In genomic region chr11:3165916-3166267, GRCh38 we compare ENCODE assay signal across 12 cellular contexts. TPM values are rescaled to one million over a fixed set of nuclear protein-coding genes. Genes with fewer than 3 reads are reported as not detected.
DNase-seq lines count a peak whose midpoint lies in the region; ATAC-seq and TF ChIP-seq lines count a peak whose summit lies in the region.
"Had no signal": no experiment of that assay in that cellular context is flagged by ENCODE, and none has a peak within 500 bp of the region (broad histone marks: within the 10 kb centered on the region; RNA-seq: fewer than 3 reads in every experiment).

No MANE protein-coding gene starts in this region.

- H3K36me3 ChIP-seq in muscle layer of colon (ENCODE audit: insufficient read depth, low read length) (no peaks in the 10 kb centered on the region), vagina (no peaks in the 10 kb centered on the region)
- H3K36me3 ChIP-seq: heart left ventricle, neutrophil had no signal

- DNase-seq in left cardiac atrium (peak; percentile 19), left ventricle myocardium superior (no peak), vagina (ENCODE audit: extremely low spot score in 2 of 2) (no peak), amniotic stem cell (lab: John Stamatoyannopoulos, UW) (no peak), NCI-H1105 treated with DMSO at 0.1 percent for 48 hours (lab: John Stamatoyannopoulos, UW) (no peak)
- DNase-seq: cortex of kidney had no signal

- no peak for TF ChIP-seq CTCF in vagina (IDR thresholded peaks at IDR 0.05)

- H3K4me1 Mint-ChIP-seq in activated T-helper 17 cell treated with anti-CD3 and anti-CD28 coated beads, Interleukin-2, amount 50 U/mL, for 72 hours, result peaks cover 10% of the 10 kb centered on the region

- no peak overlapping the region for H3K4me3 ChIP-seq in muscle layer of colon (ENCODE audit: low read depth in 1 of 2, low read length in 2 of 2)
- H3K4me3 ChIP-seq in vagina, result peak overlapping the region in 1 of 2 donors; percentile 87

- H3K27me3 Mint-ChIP-seq in activated T-helper 17 cell treated with anti-CD3 and anti-CD28 coated beads, Interleukin-2, amount 50 U/mL, for 72 hours, result peaks cover 18% of the 10 kb centered on the region

- no peak for TF ChIP-seq POLR2A in vagina (IDR thresholded peaks at IDR 0.05)

- no peaks in the 10 kb centered on the region for H3K36me3 Mint-ChIP-seq in activated T-helper 17 cell treated with anti-CD3 and anti-CD28 coated beads, Interleukin-2, amount 50 U/mL, for 72 hours (ENCODE audit: low read depth)

- H3K4me3 Mint-ChIP-seq in activated T-helper 17 cell treated with anti-CD3 and anti-CD28 coated beads, Interleukin-2, amount 50 U/mL, for 72 hours, result peak overlapping the region; percentile 75

- ATAC-seq in left cardiac atrium (no peak), left ventricle myocardium superior (no peak), GM18858 (IDR thresholded peaks at IDR 0.05; ENCODE audit: unreplicated experiment) (no peak)
- ATAC-seq in activated T-helper 17 cell treated with anti-CD3 and anti-CD28 coated beads, Interleukin-2, amount 50 U/mL, for 72 hours (replicated peaks), result no peak

- H3K9me3 ChIP-seq in muscle layer of colon (ENCODE audit: low read length) (no peaks in the 10 kb centered on the region), vagina (no peaks in the 10 kb centered on the region)
- H3K9me3 ChIP-seq: heart left ventricle, neutrophil had no signal

- H3K4me1 ChIP-seq in muscle layer of colon (ENCODE audit: insufficient read depth, low read length) (peaks cover 53% of the 10 kb centered on the region), vagina (peaks cover 64% of the 10 kb centered on the region)

- H3K27ac ChIP-seq in muscle layer of colon (ENCODE audit: low read depth, low read length), result no peak overlapping the region
- peak overlapping the region; percentile 85 for H3K27ac ChIP-seq in vagina
- H3K27ac ChIP-seq: neutrophil had no signal

- H3K27me3 ChIP-seq in muscle layer of colon (ENCODE audit: control insufficient read depth in 1 of 2, insufficient read depth in 2 of 2, low read length in 2 of 2) (peaks cover 0 to 5% of the 10 kb centered on the region in 2 donors), vagina (no peaks in the 10 kb centered on the region)
- H3K27me3 ChIP-seq: heart left ventricle had no signal

- peak overlapping the region; percentile 38 for H3K27ac Mint-ChIP-seq in activated T-helper 17 cell treated with anti-CD3 and anti-CD28 coated beads, Interleukin-2, amount 50 U/mL, for 72 hours

- H3K9me3 Mint-ChIP-seq in activated T-helper 17 cell treated with anti-CD3 and anti-CD28 coated beads, Interleukin-2, amount 50 U/mL, for 72 hours, result no peaks in the 10 kb centered on the region

- intact Hi-C loops in left cardiac atrium (cut with DNase I), result no loop called here
- intact Hi-C loops in left ventricle myocardium superior (cut with micrococcal nuclease), result no loop called here
- intact Hi-C loops in vagina (cut with DNase I), result no loop called here

- peak overlapping the region; percentile 49 for H3K9ac ChIP-seq in muscle layer of colon (ENCODE audit: low read length)

RNA-seq across cellular contexts. Expression of gene OSBPL5, which starts 0.8 kb away (rescaled TPM):
- total RNA-seq in left cardiac atrium (10 to 100 TPM; 17.3 to 21.0 TPM), left ventricle myocardium superior (15.9 TPM), vagina (88.4 TPM)
- total RNA-seq in activated T-helper 17 cell treated with anti-CD3 and anti-CD28 coated beads, Interleukin-2, amount 50 U/mL, for 72 hours, result 1 to 10 TPM; 3.3 to 5.3 TPM

RNA-seq across cellular contexts. Expression of gene MRGPRG, which starts 52.7 kb away (rescaled TPM):
- total RNA-seq in left cardiac atrium (not detected), left ventricle myocardium superior (not detected), vagina (not detected)
- total RNA-seq in activated T-helper 17 cell treated with anti-CD3 and anti-CD28 coated beads, Interleukin-2, amount 50 U/mL, for 72 hours, result not detected
- total RNA-seq: heart left ventricle, NCI-H460 had no signal
